In the genomic region with DNA sequence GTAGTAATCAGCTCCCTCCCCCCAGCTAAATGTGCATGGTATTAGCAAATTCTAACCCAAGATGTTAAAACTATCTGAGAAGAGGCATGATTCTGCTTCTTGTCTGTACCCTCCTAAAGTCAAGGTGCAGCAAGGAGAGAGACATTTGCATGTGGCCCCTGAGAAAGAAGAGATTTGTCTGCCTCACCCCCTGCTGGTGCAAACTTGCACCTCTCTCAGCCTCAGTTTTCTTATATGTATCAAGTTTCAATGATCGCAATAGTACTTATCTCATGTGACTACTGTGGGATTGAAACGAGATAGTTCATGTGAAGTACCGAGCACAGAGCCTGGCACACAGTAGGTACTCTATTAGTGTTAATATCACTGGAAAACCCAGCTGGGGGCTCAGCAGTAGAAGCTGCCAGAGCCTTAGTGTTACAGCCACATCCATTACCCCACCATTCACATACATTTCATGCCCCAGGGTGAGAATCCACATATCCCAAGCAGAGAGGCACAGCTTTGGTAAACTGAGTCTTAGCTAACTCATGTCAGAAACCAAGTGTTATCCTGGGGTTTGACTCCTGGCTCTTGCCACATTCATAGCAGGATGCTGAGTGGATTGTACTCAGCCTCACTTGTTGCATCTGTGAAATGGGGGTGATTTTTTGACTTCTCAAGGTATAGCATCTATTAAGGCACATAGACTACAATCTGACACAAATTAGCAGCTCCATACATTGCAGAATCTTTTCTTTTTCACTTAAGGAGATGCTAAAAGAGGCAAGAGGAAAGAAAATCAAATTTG, we compare ENCODE assay signal across 8 cellular contexts. TPM values are rescaled to one million over a fixed set of nuclear protein-coding genes. Genes with fewer than 3 reads are reported as not detected.
DNase-seq lines count a peak whose midpoint lies in the region; ATAC-seq, FAIRE-seq and TF ChIP-seq lines count a peak whose summit lies in the region.

No MANE protein-coding gene starts in this region.

- H3K36me3 Mint-ChIP-seq in astrocyte (ENCODE audit: low read depth, unreplicated experiment), result peaks cover 5% of the 10 kb centered on the region

- H3K4me1 ChIP-seq in astrocyte (ENCODE audit: insufficient read depth, low read length), result peaks cover 73% of the 10 kb centered on the region
- H3K4me1 ChIP-seq in skeletal muscle satellite cell (ENCODE audit: control insufficient read depth, insufficient read depth, low read length), result peaks cover 89% of the 10 kb centered on the region
- no peaks in the 10 kb centered on the region for H3K4me1 ChIP-seq in HAP-1

- TF ChIP-seq CTCF in GM13977 (IDR thresholded peaks at IDR 0.05; ENCODE audit: extremely low read depth, insufficient read depth, missing control alignments) (peak; percentile 56), astrocyte (IDR thresholded peaks at IDR 0.05; ENCODE audit: insufficient read depth, low read depth, low read length) (peak; percentile 9)

- DNase-seq in GM13977 (ENCODE audit: low spot score), result no peak
- no peak for DNase-seq in astrocyte (ENCODE audit: low read depth)
- no peak for DNase-seq in HAP-1 (ENCODE audit: low spot score in 2 of 2)
- DNase-seq in DMS79 treated with DMSO at 0.1 percent for 48 hours (lab: John Stamatoyannopoulos, UW), result no peak
- no peak for DNase-seq in NCI-H510A (lab: John Stamatoyannopoulos, UW)

- H3K4me2 ChIP-seq in astrocyte (ENCODE audit: low read length) (peak overlapping the region; percentile 2), skeletal muscle satellite cell (ENCODE audit: low read length) (peak overlapping the region; percentile 15)

- no peak overlapping the region for H3K27ac Mint-ChIP-seq in astrocyte (ENCODE audit: unreplicated experiment)

- peaks cover 37% of the 10 kb centered on the region for H3K4me1 Mint-ChIP-seq in astrocyte (ENCODE audit: low read depth, unreplicated experiment)

- H3K27me3 ChIP-seq in astrocyte (ENCODE audit: insufficient read depth, low read length), result no peaks in the 10 kb centered on the region
- H3K27me3 ChIP-seq in skeletal muscle satellite cell (ENCODE audit: control insufficient read depth, insufficient read depth, low read length), result no peaks in the 10 kb centered on the region
- H3K27me3 ChIP-seq in HAP-1 (ENCODE audit: low read depth), result no peaks in the 10 kb centered on the region

- peaks cover 99% of the 10 kb centered on the region for H3K79me2 ChIP-seq in astrocyte (ENCODE audit: insufficient read depth, low read length)

- H3K4me3 ChIP-seq in astrocyte (ENCODE audit: insufficient read depth, low read depth, low read length), result no peak overlapping the region
- H3K4me3 ChIP-seq in skeletal muscle satellite cell (ENCODE audit: low read length), result no peak overlapping the region
- no peak overlapping the region for H3K4me3 ChIP-seq in HAP-1

- no peak for FAIRE-seq in astrocyte (lab: Jason Lieb, UNC)

- in situ Hi-C loops in GM13977 (cut with MboI; ENCODE audit: low pct_unique_long_range_greater_than_20kb, low sequenced_read_pairs, unreplicated experiment), result no loop called here
- in situ Hi-C loops in HAP-1 (cut with MboI; ENCODE audit: low sequenced_read_pairs), result no loop called here

- peak; percentile 34 for ATAC-seq in HG03025 (IDR thresholded peaks at IDR 0.05; ENCODE audit: low FRiP score, unreplicated experiment)
- no peak for ATAC-seq in GM21737 (IDR thresholded peaks at IDR 0.05; ENCODE audit: unreplicated experiment)

- peaks cover 3% of the 10 kb centered on the region for H3K27me3 Mint-ChIP-seq in astrocyte (ENCODE audit: low read depth, unreplicated experiment)

- H3K9me3 Mint-ChIP-seq in astrocyte (ENCODE audit: unreplicated experiment), result no peaks in the 10 kb centered on the region

- H3K27ac ChIP-seq in astrocyte (ENCODE audit: low read depth, low read length), result peak overlapping the region; percentile 37

- H2AFZ ChIP-seq in astrocyte (ENCODE audit: low read depth, low read length), result no peak overlapping the region

- H3K4me3 Mint-ChIP-seq in astrocyte (ENCODE audit: unreplicated experiment), result no peak overlapping the region

- H4K20me1 ChIP-seq in astrocyte (ENCODE audit: insufficient read depth, low read length), result peaks cover 59% of the 10 kb centered on the region

- H3K9ac ChIP-seq in astrocyte (ENCODE audit: low read length) (no peak overlapping the region), skeletal muscle satellite cell (ENCODE audit: low read depth, low read length) (no peak overlapping the region)

- H3K36me3 ChIP-seq in astrocyte (ENCODE audit: insufficient read depth, low read length) (peaks cover 10% of the 10 kb centered on the region), skeletal muscle satellite cell (ENCODE audit: insufficient read depth, low read length) (peaks cover 49% of the 10 kb centered on the region), HAP-1 (replicated peaks) (no peaks in the 10 kb centered on the region)

- H3K9me3 ChIP-seq in astrocyte (ENCODE audit: insufficient read depth, low read depth, low read length) (no peaks in the 10 kb centered on the region), skeletal muscle satellite cell (replicated peaks; ENCODE audit: low read length) (no peaks in the 10 kb centered on the region), HAP-1 (no peaks in the 10 kb centered on the region)

RNA-seq across cellular contexts. Expression of a gene that starts 24.9 kb away (rescaled TPM):
- 148 and 154 TPM in 2 replicates for total RNA-seq in astrocyte
- total RNA-seq in skeletal muscle satellite cell (2012; rRNA removed), result 298 TPM in 2 replicates
